ENCODE assay signal across 20 cellular contexts in genomic region chr6:84798257-84798656, GRCh38. TPM values are rescaled to one million over a fixed set of nuclear protein-coding genes. Genes with fewer than 3 reads are reported as not detected.
DNase-seq lines count a peak whose midpoint lies in the region; ATAC-seq, FAIRE-seq and TF ChIP-seq lines count a peak whose summit lies in the region.
"Had no signal": no experiment of that assay in that cellular context is flagged by ENCODE, and none has a peak within 500 bp of the region (broad histone marks: within the 10 kb centered on the region; RNA-seq: fewer than 3 reads in every experiment).

No MANE protein-coding gene starts in this region.

- H3K4me3 ChIP-seq in A673 (ENCODE audit: low read depth, low read length, poor library complexity, severe bottlenecking) (no peak overlapping the region), astrocyte (ENCODE audit: insufficient read depth, low read depth, low read length) (no peak overlapping the region), endothelial cell of umbilical vein (replicated peaks in 1 of 3; ENCODE audit: insufficient read depth in 1 of 3, low read depth in 1 of 3, low read length in 3 of 3) (no peak overlapping the region)
- H3K4me3 ChIP-seq: Peyer's patch had no signal

- no peak for TF ChIP-seq POLR2A in endothelial cell of umbilical vein (IDR thresholded peaks at IDR 0.05; ENCODE audit: low read depth, low read length)

- H4K20me1 ChIP-seq in astrocyte (ENCODE audit: insufficient read depth, low read length) (no peaks in the 10 kb centered on the region), endothelial cell of umbilical vein (replicated peaks; ENCODE audit: control insufficient read depth, extremely low read depth, insufficient read depth, low read length) (no peaks in the 10 kb centered on the region)

- peaks cover 2% of the 10 kb centered on the region for H3K9me3 Mint-ChIP-seq in astrocyte (ENCODE audit: unreplicated experiment)
- peaks cover 18% of the 10 kb centered on the region for H3K9me3 Mint-ChIP-seq in nephron

- H2AFZ ChIP-seq in astrocyte (ENCODE audit: low read depth, low read length), result no peak overlapping the region
- no peak overlapping the region for H2AFZ ChIP-seq in endothelial cell of umbilical vein (ENCODE audit: low read depth, low read length)

- H3K4me1 Mint-ChIP-seq in astrocyte (ENCODE audit: low read depth, unreplicated experiment), result no peaks in the 10 kb centered on the region
- peaks cover 6% of the 10 kb centered on the region for H3K4me1 Mint-ChIP-seq in nephron
- H3K4me1 Mint-ChIP-seq: CD14-positive monocyte had no signal

- H3K9me3 ChIP-seq in A673 (ENCODE audit: low read depth, low read length, poor library complexity, severe bottlenecking) (peaks cover 11% of the 10 kb centered on the region), astrocyte (ENCODE audit: insufficient read depth, low read depth, low read length) (no peaks in the 10 kb centered on the region), endothelial cell of umbilical vein (replicated peaks; ENCODE audit: control insufficient read depth, insufficient read depth, low read length) (no peaks in the 10 kb centered on the region)
- H3K9me3 ChIP-seq: Caco-2, Peyer's patch had no signal

- no peaks in the 10 kb centered on the region for H3K9me1 ChIP-seq in endothelial cell of umbilical vein (replicated peaks; ENCODE audit: control insufficient read depth, extremely low read depth, insufficient read depth, low read length)

- H3K27ac Mint-ChIP-seq in astrocyte (ENCODE audit: unreplicated experiment), result no peak overlapping the region
- H3K27ac Mint-ChIP-seq in nephron, result peak overlapping the region in 2 of 3 experiments; percentile 73 to 95
- H3K27ac Mint-ChIP-seq: CD14-positive monocyte had no signal

- CTCF ChIA-PET in A673 (lab: Charles Lee) (no interaction called here), endothelial cell of umbilical vein (lab: Charles Lee) (interaction anchor here (1.0 to 3.1 kb wide), 7 partner anchors 17 to 376 kb away, joined by 4 to 25 read pairs (median 7); no protein-coding TSS in a partner anchor)

- dilution Hi-C loops in endothelial cell of umbilical vein (cut with MboI; ENCODE audit: extremely low pct_ligation_motif_present, low sequenced_read_pairs), result no loop called here

- H3K27me3 ChIP-seq in A673 (replicated peaks; ENCODE audit: insufficient read depth, low read depth, low read length, poor library complexity), result no peaks in the 10 kb centered on the region
- H3K27me3 ChIP-seq in astrocyte (ENCODE audit: insufficient read depth, low read length), result no peaks in the 10 kb centered on the region
- H3K27me3 ChIP-seq in endothelial cell of umbilical vein (ENCODE audit: control insufficient read depth in 2 of 2, insufficient read depth in 2 of 2, low read length in 2 of 2), result no peaks in the 10 kb centered on the region
- H3K27me3 ChIP-seq: Peyer's patch had no signal

- H3K9ac ChIP-seq in astrocyte (ENCODE audit: low read length) (no peak overlapping the region), endothelial cell of umbilical vein (replicated peaks; ENCODE audit: extremely low read depth, insufficient read depth, low read length) (no peak overlapping the region)

- H3K27me3 Mint-ChIP-seq in astrocyte (ENCODE audit: low read depth, unreplicated experiment) (peaks cover 23% of the 10 kb centered on the region), nephron (ENCODE audit: low read depth) (peaks cover 4% of the 10 kb centered on the region)

- H3K4me3 Mint-ChIP-seq in astrocyte (ENCODE audit: unreplicated experiment) (no peak overlapping the region), nephron (no peak overlapping the region)
- H3K4me3 Mint-ChIP-seq: CD14-positive monocyte had no signal

- FAIRE-seq in astrocyte (lab: Jason Lieb, UNC) (peak; percentile 17), endothelial cell of umbilical vein (lab: Jason Lieb, UNC) (peak; percentile 90)
- FAIRE-seq: A204.1, G401.6, GM12892 had no signal

- H3K36me3 Mint-ChIP-seq in astrocyte (ENCODE audit: low read depth, unreplicated experiment) (no peaks in the 10 kb centered on the region), nephron (ENCODE audit: low read depth) (no peaks in the 10 kb centered on the region)
- H3K36me3 Mint-ChIP-seq: CD14-positive monocyte had no signal

- ATAC-seq in GM18517 (IDR thresholded peaks at IDR 0.05; ENCODE audit: unreplicated experiment), result no peak

- H3K4me1 ChIP-seq in A673 (ENCODE audit: insufficient read depth, low read length, poor library complexity, severe bottlenecking) (peaks cover 4% of the 10 kb centered on the region), astrocyte (ENCODE audit: insufficient read depth, low read length) (no peaks in the 10 kb centered on the region), endothelial cell of umbilical vein (ENCODE audit: control insufficient read depth, extremely low read depth, insufficient read depth, low read length) (peaks cover 22% of the 10 kb centered on the region)
- H3K4me1 ChIP-seq: Caco-2, Peyer's patch had no signal

- H3K79me2 ChIP-seq in astrocyte (ENCODE audit: insufficient read depth, low read length), result no peaks in the 10 kb centered on the region
- H3K79me2 ChIP-seq in endothelial cell of umbilical vein (ENCODE audit: control insufficient read depth, insufficient read depth, low read length), result no peaks in the 10 kb centered on the region

- DNase-seq in A673 (ENCODE audit: low spot score) (peak; percentile 35), astrocyte (ENCODE audit: low read depth) (no peak), endothelial cell of umbilical vein (ENCODE audit: low read depth, low spot score) (peak; percentile 94), superior temporal gyrus (ENCODE audit: extremely low spot score) (no peak), T-helper 2 cell (no peak), NCI-H1105 treated with DMSO at 0.1 percent for 48 hours (lab: John Stamatoyannopoulos, UW) (no peak)
- DNase-seq: Caco-2, GOT3, KBM-7, NCI-H1092, NCI-H1694, NCI-H82, Peyer's patch, SHP77 treated with DMSO at 0.1 percent for 48 hours had no signal

- intact Hi-C loops in A673 (cut with micrococcal nuclease; ENCODE audit: unreplicated experiment), result no loop called here
- intact Hi-C loops in endothelial cell of umbilical vein (cut with micrococcal nuclease), result loop anchor here (1.0 to 2.0 kb wide), 3 partner anchors 24 to 181 kb away; no protein-coding TSS in a partner anchor

- BruUV-seq in A673 (replicated peaks; lab: Mats Ljungman, UMichigan), result no TSS peak
- BruUV-seq in endothelial cell of umbilical vein (replicated peaks; lab: Mats Ljungman, UMichigan), result no TSS peak

- H3K27ac ChIP-seq in A673 (ENCODE audit: low read depth, low read length, poor library complexity, severe bottlenecking) (no peak overlapping the region), astrocyte (ENCODE audit: low read depth, low read length) (no peak overlapping the region), endothelial cell of umbilical vein (ENCODE audit: insufficient read depth, low read depth, low read length) (no peak overlapping the region)
- H3K27ac ChIP-seq: Peyer's patch had no signal

- no peaks in the 10 kb centered on the region for H3K36me3 ChIP-seq in A673 (ENCODE audit: insufficient read depth, low read length, poor library complexity, severe bottlenecking)
- H3K36me3 ChIP-seq in astrocyte (ENCODE audit: insufficient read depth, low read length), result no peaks in the 10 kb centered on the region
- H3K36me3 ChIP-seq in endothelial cell of umbilical vein (ENCODE audit: control insufficient read depth in 2 of 2, extremely low read depth in 1 of 2, insufficient read depth in 2 of 2, low read length in 2 of 2), result no peaks in the 10 kb centered on the region
- H3K36me3 ChIP-seq: Peyer's patch had no signal

- TF ChIP-seq CTCF in A673 (conservative IDR thresholded peaks at IDR 0.05; ENCODE audit: low read depth, low read length) (no peak), astrocyte (IDR thresholded peaks at IDR 0.05; ENCODE audit: insufficient read depth, low read depth, low read length) (no peak), endothelial cell of umbilical vein (IDR thresholded peaks at IDR 0.05; ENCODE audit: extremely low read depth in 1 of 2, insufficient read depth in 1 of 2, low read depth in 1 of 2, low read length in 2 of 2) (no peak), nephron (IDR thresholded peaks at IDR 0.05; ENCODE audit: unreplicated experiment in 3 of 3) (no peak)

- POLR2A ChIA-PET in A673 (lab: Charles Lee; ENCODE audit: low non-redundant PET) (no interaction called here), endothelial cell of umbilical vein (lab: Charles Lee) (no interaction called here)

- H3K4me2 ChIP-seq in astrocyte (ENCODE audit: low read length), result no peak overlapping the region
- H3K4me2 ChIP-seq in endothelial cell of umbilical vein (ENCODE audit: insufficient read depth, low read length), result peak overlapping the region; percentile 23

TF ChIP-seq in endothelial cell of umbilical vein, 7 proteins besides CTCF, POLR2A, EP300 and RAD21:
- TF ChIP-seq FOS (IDR thresholded peaks at IDR 0.05; ENCODE audit: borderline replicate concordance, insufficient read depth, low read length) (peak; percentile 65), JUN (IDR thresholded peaks at IDR 0.05; ENCODE audit: borderline replicate concordance, insufficient read depth, insufficient read length, low read depth) (peak; percentile 52), POLR2AphosphoS5 (IDR thresholded peaks at IDR 0.05; ENCODE audit: insufficient read depth, low read depth, low read length) (peak; percentile 76), GATA2 (IDR thresholded peaks at IDR 0.05; ENCODE audit: insufficient read depth, insufficient read length, low read depth, low read length) (peak; percentile 72), EZH2 (IDR thresholded peaks at IDR 0.05; ENCODE audit: borderline replicate concordance, low read depth, low read length, severe bottlenecking) (no peak)

RNA-seq across cellular contexts. Expression of gene TBX18, which starts 33.9 kb away (rescaled TPM):
- total RNA-seq in A673 (2021), result 14.6 and 16.0 TPM in 2 replicates
- 12.2 and 12.5 TPM in 2 replicates for total RNA-seq in astrocyte
- total RNA-seq in endothelial cell of umbilical vein, result 28.4 and 35.3 TPM in 2 replicates
- polyA plus RNA-seq in endothelial cell of umbilical vein, result 60.5 and 61.8 TPM in 2 replicates
- polyA plus RNA-seq in endothelial cell of umbilical vein (2011; cell fraction: cytosol; rRNA removed), result 41.4 and 42.6 TPM in 2 replicates
- 128 and 152 TPM in 2 replicates for polyA plus RNA-seq in endothelial cell of umbilical vein (2011; cell fraction: nucleus; rRNA removed)
- 26.0 and 31.4 TPM in 2 replicates for polyA plus RNA-seq in endothelial cell of umbilical vein (2012)
- polyA minus RNA-seq in endothelial cell of umbilical vein, result 124 and 125 TPM in 2 replicates
- not detected for polyA minus RNA-seq in endothelial cell of umbilical vein (2011; cell fraction: cytosol; rRNA and poly(A)+ RNA removed)
- polyA minus RNA-seq in endothelial cell of umbilical vein (2011; cell fraction: nucleus; rRNA and poly(A)+ RNA removed), result 147 and 151 TPM in 2 replicates
- total RNA-seq: Caco-2 had no signal
- polyA plus RNA-seq: CD14-positive monocyte had no signal

Comparison
In these comparisons a context has a peak if more than half of its experiments do, and no peak if none do; other contexts are left out.
1. DNase-seq: peak in A673 (single experiment) and endothelial cell of umbilical vein (single experiment); none in astrocyte (single experiment), superior temporal gyrus (single experiment), T-helper 2 cell (0 of 5) and NCI-H1105 treated with DMSO at 0.1 percent for 48 hours (single experiment).